ENCODE assay signal across 19 cellular contexts in the genomic region with DNA sequence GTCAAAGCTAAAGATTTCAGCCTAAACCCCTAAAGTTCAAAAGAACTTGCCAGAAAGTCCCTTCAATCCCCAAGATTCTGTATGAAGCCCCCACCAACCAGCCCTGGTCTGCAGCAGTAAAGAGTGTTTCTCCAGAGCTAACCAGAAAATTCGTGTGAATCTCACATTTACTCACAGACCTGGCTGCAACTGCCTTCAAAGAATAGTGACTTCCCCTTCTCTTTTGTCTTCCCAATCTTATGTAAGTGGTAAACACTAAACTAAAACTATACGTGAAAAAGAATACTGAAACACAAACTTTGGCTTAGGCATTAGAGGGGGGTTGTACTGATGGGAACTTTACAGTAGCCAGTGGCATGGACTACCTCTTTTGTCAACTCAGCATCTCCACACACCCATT.
"Had no signal": no experiment of that assay in that cellular context is flagged by ENCODE, and none has a peak within 500 bp of the region (broad histone marks: within the 10 kb centered on the region; RNA-seq: fewer than 3 reads in every experiment).

No MANE protein-coding gene starts in this region.

- H3K9me3 Mint-ChIP-seq: dendritic cell treated with granulocyte-macrophage colony-stimulating factor and Interleukin-4, amounts not matched to agents 40 ng/mL and 50 ng/mL, for 4 days; effector memory CD8-positive, alpha-beta T cell had no signal

- H3K36me3 ChIP-seq: esophagus muscularis mucosa, gastrocnemius medialis, heart right ventricle, tibial artery, upper lobe of left lung, uterus had no signal

- DNase-seq: effector memory CD8-positive, alpha-beta T cell; gastrocnemius medialis; heart right ventricle; hypothalamus; kidney glomerular epithelial cell; mesendoderm; naive B cell; right cardiac atrium; small intestine; stimulated activated CD4-positive, alpha-beta T cell treated with anti-CD3 and anti-CD28 coated beads, Interleukin-12 subunit alpha, Interleukin-12 subunit beta, amount 100 ng/mL, for 4 hours; tibial artery; upper lobe of left lung; uterus had no signal

- H3K27ac ChIP-seq: epithelial cell of prostate, esophagus muscularis mucosa, gastrocnemius medialis, heart right ventricle, tibial artery, upper lobe of left lung, uterus had no signal

- ATAC-seq: effector memory CD8-positive, alpha-beta T cell; gastrocnemius medialis; heart right ventricle; right cardiac atrium had no signal

- H3K27me3 Mint-ChIP-seq: stimulated activated naive CD8-positive, alpha-beta T cell treated with anti-CD3 and anti-CD28 coated beads, Interleukin-15, Interleukin-2, amounts not matched to agents 100 ng/mL and 50 ng/mL, for 24 hours had no signal

- FAIRE-seq: islet of Langerhans, small intestine had no signal

- H3K4me3 Mint-ChIP-seq: dendritic cell treated with granulocyte-macrophage colony-stimulating factor and Interleukin-4, amounts not matched to agents 40 ng/mL and 50 ng/mL, for 4 days; effector memory CD8-positive, alpha-beta T cell; naive B cell; stimulated activated naive CD8-positive, alpha-beta T cell treated with anti-CD3 and anti-CD28 coated beads, Interleukin-15, Interleukin-2, amounts not matched to agents 100 ng/mL and 50 ng/mL, for 24 hours had no signal

- H3K27ac Mint-ChIP-seq: dendritic cell treated with granulocyte-macrophage colony-stimulating factor and Interleukin-4, amounts not matched to agents 40 ng/mL and 50 ng/mL, for 4 days; effector memory CD8-positive, alpha-beta T cell; progenitor cell of endocrine pancreas; stimulated activated naive CD8-positive, alpha-beta T cell treated with anti-CD3 and anti-CD28 coated beads, Interleukin-15, Interleukin-2, amounts not matched to agents 100 ng/mL and 50 ng/mL, for 24 hours had no signal

- H3K9me3 ChIP-seq: esophagus muscularis mucosa, gastrocnemius medialis, heart right ventricle, tibial artery, upper lobe of left lung, uterus had no signal

- H3K4me3 ChIP-seq: esophagus muscularis mucosa, gastrocnemius medialis, heart right ventricle, tibial artery, upper lobe of left lung, uterus had no signal

- H3K4me1 ChIP-seq: gastrocnemius medialis, upper lobe of left lung, uterus had no signal

- H3K27me3 ChIP-seq: esophagus muscularis mucosa, gastrocnemius medialis, heart right ventricle, tibial artery, upper lobe of left lung, uterus had no signal
